ENCODE assay signal across 9 cellular contexts in genomic region chr17:40553694-40554534, GRCh38. TPM values are rescaled to one million over a fixed set of nuclear protein-coding genes. Genes with fewer than 3 reads are reported as not detected.
A peak's percentile ranks its signal among the peaks of the same experiment; 100 is the strongest.
DNase-seq lines count a peak whose midpoint lies in the region; ATAC-seq, FAIRE-seq and TF ChIP-seq lines count a peak whose summit lies in the region.
"Had no signal": no experiment of that assay in that cellular context is flagged by ENCODE, and none has a peak within 500 bp of the region (broad histone marks: within the 10 kb centered on the region; RNA-seq: fewer than 3 reads in every experiment).

No MANE protein-coding gene starts in this region.

- no peaks in the 10 kb centered on the region for H3K9me3 ChIP-seq in Loucy (ENCODE audit: insufficient read depth, low read depth, low read length)
- no peaks in the 10 kb centered on the region for H3K9me3 ChIP-seq in kidney (ENCODE audit: control insufficient read depth in 1 of 2, low read length in 2 of 2)

- peaks cover 5% of the 10 kb centered on the region; the same call in 1 of the 2 replicates for H3K79me2 ChIP-seq in Loucy (ENCODE audit: insufficient read depth, low read length)

- no peak overlapping the region for H2AFZ ChIP-seq in Loucy (ENCODE audit: low read length)

- H3K27ac ChIP-seq in adipose tissue (ENCODE audit: low read depth, low read length) = peak overlapping the region; percentile 75
- H3K27ac ChIP-seq in kidney (ENCODE audit: low read depth in 2 of 2, low read length in 2 of 2) = peak overlapping the region; percentile 69 to 82

- DNase-seq in C1 segment of cervical spinal cord (lab: John Stamatoyannopoulos, UW) (peak in 10 of 14 donors; percentile 27 to 84 (median 62)), kidney (peak; percentile 93), dermis blood vessel endothelial cell (no peak), LoVo (ENCODE audit: low spot score) (no peak)
- no peak for DNase-seq in stimulated activated naive B cell treated with anti-CD40 and anti-IgM and Interleukin-4, amounts not matched to agents 10 μg/mL and 1 μg/mL and 100 μg/mL, for 72 hours

- TF ChIP-seq CTCF in Loucy (conservative IDR thresholded peaks at IDR 0.05; ENCODE audit: low read length) = no peak
- TF ChIP-seq CTCF in kidney (IDR thresholded peaks at IDR 0.05; ENCODE audit: borderline replicate concordance, extremely low read depth, insufficient read depth) = no peak

- H3K4me3 Mint-ChIP-seq in stimulated activated naive B cell treated with anti-CD40 and anti-IgM and Interleukin-4, amounts not matched to agents 10 μg/mL and 1 μg/mL and 100 μg/mL, for 72 hours = peak overlapping the region; percentile 72 to 75

- no peak for FAIRE-seq in kidney (lab: Jason Lieb, UNC)

- peaks cover 90 to 100% of the 10 kb centered on the region in 2 donors for H3K4me1 Mint-ChIP-seq in stimulated activated naive B cell treated with anti-CD40 and anti-IgM and Interleukin-4, amounts not matched to agents 10 μg/mL and 1 μg/mL and 100 μg/mL, for 72 hours

- H3K4me2 ChIP-seq in Loucy (ENCODE audit: low read depth, low read length, poor library complexity, severe bottlenecking) = peak overlapping the region; percentile 25

- H3K9me3 Mint-ChIP-seq in stimulated activated naive B cell treated with anti-CD40 and anti-IgM and Interleukin-4, amounts not matched to agents 10 μg/mL and 1 μg/mL and 100 μg/mL, for 72 hours = no peaks in the 10 kb centered on the region

- peak overlapping the region; percentile 25 for H3K9ac ChIP-seq in Loucy (ENCODE audit: low read depth, low read length, poor library complexity, severe bottlenecking)
- peak overlapping the region; percentile 5 to 29 for H3K9ac ChIP-seq in kidney (ENCODE audit: low read length in 2 of 2)

- no peak overlapping the region for H3K4me3 ChIP-seq in Loucy (ENCODE audit: low read length, poor library complexity, severe bottlenecking)
- H3K4me3 ChIP-seq in kidney (ENCODE audit: low read length in 2 of 2) = no peak overlapping the region

- 14 to 58% (median 20%) methylated on average over 19 of the region's 19 CpGs for WGBS in adipose tissue, 3 donors

- H3K27ac Mint-ChIP-seq in stimulated activated naive B cell treated with anti-CD40 and anti-IgM and Interleukin-4, amounts not matched to agents 10 μg/mL and 1 μg/mL and 100 μg/mL, for 72 hours = peak overlapping the region; percentile 100

- peaks cover 12% of the 10 kb centered on the region; the same call in 1 of the 2 replicates for H3K36me3 ChIP-seq in Loucy (ENCODE audit: insufficient read depth, low read length)
- H3K36me3 ChIP-seq in kidney (ENCODE audit: control insufficient read depth in 1 of 2, insufficient read depth in 2 of 2, low read length in 2 of 2) = no peaks in the 10 kb centered on the region

- peaks cover 43% of the 10 kb centered on the region for H3K4me1 ChIP-seq in Loucy (ENCODE audit: insufficient read depth, low read length, poor library complexity, severe bottlenecking)
- peaks cover 16 to 39% of the 10 kb centered on the region in 2 donors for H3K4me1 ChIP-seq in kidney (ENCODE audit: control insufficient read depth in 1 of 2, insufficient read depth in 1 of 2, low read depth in 1 of 2, low read length in 2 of 2)

- H4K20me1 ChIP-seq in Loucy (ENCODE audit: insufficient read depth, low read length, poor library complexity, severe bottlenecking) = no peaks in the 10 kb centered on the region

- no peaks in the 10 kb centered on the region for H3K27me3 ChIP-seq in Loucy (ENCODE audit: insufficient read depth, low read length, poor library complexity, severe bottlenecking)

- intact Hi-C loops in kidney (cut with DNase I) = no loop called here

- H3K27me3 Mint-ChIP-seq in stimulated activated naive B cell treated with anti-CD40 and anti-IgM and Interleukin-4, amounts not matched to agents 10 μg/mL and 1 μg/mL and 100 μg/mL, for 72 hours = peaks cover 0 to 4% of the 10 kb centered on the region in 2 donors

- H3K36me3 Mint-ChIP-seq in stimulated activated naive B cell treated with anti-CD40 and anti-IgM and Interleukin-4, amounts not matched to agents 10 μg/mL and 1 μg/mL and 100 μg/mL, for 72 hours = peaks cover 62 to 78% of the 10 kb centered on the region in 2 donors

- ATAC-seq in stimulated activated naive B cell treated with anti-CD40 and anti-IgM and Interleukin-4, amounts not matched to agents 10 μg/mL and 1 μg/mL and 100 μg/mL, for 72 hours (replicated peaks) = peak; percentile 30 to 40
- ATAC-seq in GM18498 (IDR thresholded peaks at IDR 0.05; ENCODE audit: unreplicated experiment) = no peak

- H3F3A ChIP-seq in Loucy (ENCODE audit: low read depth) = no peaks in the 10 kb centered on the region

- no peaks in the 10 kb centered on the region for H3K9me2 ChIP-seq in Loucy (replicated peaks; ENCODE audit: low read depth, low read length)

RNA-seq across cellular contexts. Expression of gene CCR7, which starts 11.4 kb away (rescaled TPM):
- polyA plus RNA-seq in adipose tissue (1 to 10 TPM in 2 of 3 donors, under 1 TPM in 1; 0.56 to 2.8 (median 1.7) TPM), kidney (ENCODE audit: insufficient read depth, low read depth, low replicate concordance) (0.17 TPM)
- total RNA-seq in kidney (7.1 TPM), dermis blood vessel endothelial cell (under 0.01 and 0.33 TPM in 2 replicates)
- total RNA-seq: epithelial cell of proximal tubule had no signal

RNA-seq across cellular contexts. Expression of gene TNS4, which starts 52.5 kb away (rescaled TPM):
- polyA plus RNA-seq in adipose tissue (under 1 TPM in 2 of 3 donors, not detected in 1; 0.01 to 0.19 TPM), kidney (ENCODE audit: insufficient read depth, low read depth, low replicate concordance) (2.2 TPM)
- total RNA-seq in kidney (0.31 TPM), dermis blood vessel endothelial cell (not detected in 2 replicates)
- total RNA-seq: epithelial cell of proximal tubule had no signal

Comparison
In these comparisons a context has a peak if more than half of its experiments do, and no peak if none do; other contexts are left out.
1. DNase-seq: peak in C1 segment of cervical spinal cord (10 of 14) and kidney (single experiment); none in stimulated activated naive B cell treated with anti-CD40 and anti-IgM and Interleukin-4, amounts not matched to agents 10 μg/mL and 1 μg/mL and 100 μg/mL, for 72 hours (single experiment), dermis blood vessel endothelial cell (single experiment) and LoVo (single experiment).